27 cellular contexts compared by ENCODE assay signal in genomic region chr3:78112266-78112665, GRCh38.
DNase-seq lines count a peak whose midpoint lies in the region; ATAC-seq and TF ChIP-seq lines count a peak whose summit lies in the region.
"Had no signal": no experiment of that assay in that cellular context is flagged by ENCODE, and none has a peak within 500 bp of the region (broad histone marks: within the 10 kb centered on the region; RNA-seq: fewer than 3 reads in every experiment).

No MANE protein-coding gene starts in this region.

- peaks cover 9% of the 10 kb centered on the region for H3K4me1 ChIP-seq in endodermal cell (ENCODE audit: control insufficient read depth, insufficient read depth, low read length)
- H3K4me1 ChIP-seq in spleen, result peaks cover 0 to 10% (median 2%) of the 10 kb centered on the region in 6 donors
- H3K4me1 ChIP-seq: colonic mucosa, right lobe of liver had no signal

- ATAC-seq in CD4-positive, alpha-beta T cell (ENCODE audit: poor library complexity), result no peak
- ATAC-seq: activated CD8-positive, alpha-beta T cell treated with anti-CD3 and anti-CD28 coated beads, Interleukin-2, amount 10 ng/mL, durations not matched to agents 7 days and 5 days; activated naive CD8-positive, alpha-beta T cell treated with anti-CD3 and anti-CD28 coated beads, Interleukin-2, amount 50 U/mL, for 24 hours; natural killer cell treated with Interleukin-12 subunit alpha and Interleukin-12 subunit beta and Interleukin-15 and Interleukin-18, amount 100 ng/mL, for 72 hours had no signal

- H3K4me3 Mint-ChIP-seq in endodermal cell, result no peak overlapping the region
- H3K4me3 Mint-ChIP-seq in CD4-positive, alpha-beta T cell, result no peak overlapping the region
- H3K4me3 Mint-ChIP-seq: activated CD8-positive, alpha-beta T cell treated with anti-CD3 and anti-CD28 coated beads, Interleukin-2, amount 10 ng/mL, durations not matched to agents 7 days and 5 days; activated naive CD8-positive, alpha-beta T cell treated with anti-CD3 and anti-CD28 coated beads, Interleukin-2, amount 50 U/mL, for 24 hours; brain; CD4-positive, alpha-beta memory T cell; natural killer cell treated with Interleukin-12 subunit alpha and Interleukin-12 subunit beta and Interleukin-15 and Interleukin-18, amount 100 ng/mL, for 72 hours had no signal

- no peaks in the 10 kb centered on the region for H3K27me3 Mint-ChIP-seq in endodermal cell (ENCODE audit: insufficient read depth)
- no peaks in the 10 kb centered on the region for H3K27me3 Mint-ChIP-seq in CD4-positive, alpha-beta T cell
- H3K27me3 Mint-ChIP-seq: activated naive CD8-positive, alpha-beta T cell treated with anti-CD3 and anti-CD28 coated beads, Interleukin-2, amount 50 U/mL, for 24 hours; brain; CD4-positive, alpha-beta memory T cell; natural killer cell treated with Interleukin-12 subunit alpha and Interleukin-12 subunit beta and Interleukin-15 and Interleukin-18, amount 100 ng/mL, for 72 hours had no signal

- H3K36me3 ChIP-seq in SK-N-MC (ENCODE audit: insufficient read depth, low read length) (no peaks in the 10 kb centered on the region), endodermal cell (ENCODE audit: control insufficient read depth, insufficient read depth, low read length) (no peaks in the 10 kb centered on the region), spleen (no peaks in the 10 kb centered on the region)
- H3K36me3 ChIP-seq: colonic mucosa, heart left ventricle, right lobe of liver, SJCRH30, stomach, tibial nerve had no signal

- intact Hi-C loops in spleen (cut with DNase I; ENCODE audit: low total_unique reads), result no loop called here
- intact Hi-C loops in CD4-positive, alpha-beta T cell (cut with DNase I, micrococcal nuclease), result no loop called here

- H3K36me3 Mint-ChIP-seq in endodermal cell (ENCODE audit: low read depth), result no peaks in the 10 kb centered on the region
- H3K36me3 Mint-ChIP-seq in CD4-positive, alpha-beta T cell (ENCODE audit: low read depth), result no peaks in the 10 kb centered on the region
- H3K36me3 Mint-ChIP-seq: brain; CD4-positive, alpha-beta memory T cell; natural killer cell treated with Interleukin-12 subunit alpha and Interleukin-12 subunit beta and Interleukin-15 and Interleukin-18, amount 100 ng/mL, for 72 hours had no signal

- H3K9me3 Mint-ChIP-seq in endodermal cell, result peaks cover 13% of the 10 kb centered on the region
- H3K9me3 Mint-ChIP-seq in CD4-positive, alpha-beta T cell, result no peaks in the 10 kb centered on the region
- H3K9me3 Mint-ChIP-seq: brain had no signal

- H3K9ac ChIP-seq in SK-N-MC (ENCODE audit: insufficient read length) (no peak overlapping the region), endodermal cell (ENCODE audit: extremely low read depth, low read length, poor library complexity, severe bottlenecking) (no peak overlapping the region)

- POLR2A ChIA-PET in CD4-positive, alpha-beta T cell (lab: Charles Lee), result no interaction called here

- DNase-seq in SK-N-MC (ENCODE audit: low read depth, low spot score) (no peak), endodermal cell (no peak), hepatic stellate cell (ENCODE audit: low spot score) (peak; percentile 11), spleen (no peak), inferior parietal cortex (ENCODE audit: extremely low spot score) (no peak), 8988T (no peak)
- DNase-seq in CD4-positive, alpha-beta T cell, result no peak
- DNase-seq: activated CD8-positive, alpha-beta T cell treated with anti-CD3 and anti-CD28 coated beads, Interleukin-2, amount 10 ng/mL, durations not matched to agents 7 days and 5 days; activated gamma-delta T cell treated with Interleukin-2 at 50 U/mL for 16 hours; activated naive CD8-positive, alpha-beta T cell treated with anti-CD3 and anti-CD28 coated beads, Interleukin-2, amount 50 U/mL, for 24 hours; activated T-cell treated with anti-CD3 and anti-CD28 coated beads for 4 hours; CD4-positive, alpha-beta memory T cell; colonic mucosa; DMS 273 treated with DMSO at 0.1 percent for 48 hours; heart left ventricle; KBM-7; MM.1S; NCI-H1417 treated with DMSO at 0.1 percent for 48 hours; NCI-H2107; right lobe of liver; SJCRH30; stimulated activated CD4-positive, alpha-beta T cell treated with anti-CD3 and anti-CD28 coated beads, Interleukin-15, amount 100 ng/mL, for 24 hours; stomach; T-helper 1 cell had no signal

- peaks cover 31% of the 10 kb centered on the region for H3K4me1 Mint-ChIP-seq in endodermal cell
- no peaks in the 10 kb centered on the region for H3K4me1 Mint-ChIP-seq in CD4-positive, alpha-beta T cell (ENCODE audit: low read depth)
- H3K4me1 Mint-ChIP-seq: activated naive CD8-positive, alpha-beta T cell treated with anti-CD3 and anti-CD28 coated beads, Interleukin-2, amount 50 U/mL, for 24 hours; CD4-positive, alpha-beta memory T cell had no signal

- H3K27me3 ChIP-seq in endodermal cell (ENCODE audit: control insufficient read depth, insufficient read depth, low read length, poor library complexity, severe bottlenecking) (no peaks in the 10 kb centered on the region), spleen (replicated peaks in 1 of 7) (no peaks in the 10 kb centered on the region)
- no peaks in the 10 kb centered on the region for H3K27me3 ChIP-seq in CD4-positive, alpha-beta T cell (ENCODE audit: control insufficient read depth, insufficient read depth, low read length)
- H3K27me3 ChIP-seq: colonic mucosa, heart left ventricle, right lobe of liver, SJCRH30, stomach, tibial nerve had no signal

- H3K9me3 ChIP-seq in SK-N-MC (ENCODE audit: low read depth, low read length) (no peaks in the 10 kb centered on the region), endodermal cell (ENCODE audit: control insufficient read depth, low read length) (peaks cover 22% of the 10 kb centered on the region), spleen (peaks cover 0 to 10% (median 0%) of the 10 kb centered on the region in 8 donors)
- H3K9me3 ChIP-seq in CD4-positive, alpha-beta T cell (ENCODE audit: control insufficient read depth, low read length), result no peaks in the 10 kb centered on the region
- H3K9me3 ChIP-seq: colonic mucosa, heart left ventricle, right lobe of liver, SJCRH30, stomach, tibial nerve had no signal

- no peak overlapping the region for H3K27ac Mint-ChIP-seq in endodermal cell
- H3K27ac Mint-ChIP-seq in CD4-positive, alpha-beta T cell, result no peak overlapping the region
- H3K27ac Mint-ChIP-seq: activated CD8-positive, alpha-beta T cell treated with anti-CD3 and anti-CD28 coated beads, Interleukin-2, amount 10 ng/mL, durations not matched to agents 7 days and 5 days; activated naive CD8-positive, alpha-beta T cell treated with anti-CD3 and anti-CD28 coated beads, Interleukin-2, amount 50 U/mL, for 24 hours; CD4-positive, alpha-beta memory T cell; natural killer cell treated with Interleukin-12 subunit alpha and Interleukin-12 subunit beta and Interleukin-15 and Interleukin-18, amount 100 ng/mL, for 72 hours had no signal

- CTCF ChIA-PET in CD4-positive, alpha-beta T cell (lab: Charles Lee), result no interaction called here

- H3K4me3 ChIP-seq in SK-N-MC, result peak overlapping the region; percentile 12; the same call in 1 of the 2 replicates
- H3K4me3 ChIP-seq in endodermal cell (ENCODE audit: low read length), result no peak overlapping the region
- H3K4me3 ChIP-seq in spleen, result no peak overlapping the region
- H3K4me3 ChIP-seq: colonic mucosa, heart left ventricle, right lobe of liver, SJCRH30, stomach, tibial nerve had no signal

- H3K27ac ChIP-seq in SK-N-MC (peak overlapping the region; percentile 25; the same call in 1 of the 2 replicates), endodermal cell (ENCODE audit: low read depth, low read length) (peak overlapping the region; percentile 32), spleen (peak overlapping the region in 6 of 8 donors; percentile 22 to 69 (median 38))
- H3K27ac ChIP-seq in CD4-positive, alpha-beta T cell (ENCODE audit: low read depth, low read length), result no peak overlapping the region
- H3K27ac ChIP-seq: colonic mucosa, heart left ventricle, right lobe of liver, SJCRH30, stomach, tibial nerve had no signal

- TF ChIP-seq POLR2A in spleen (IDR thresholded peaks at IDR 0.05), result no peak

- TF ChIP-seq CTCF in endodermal cell (conservative IDR thresholded peaks at IDR 0.05) (no peak), spleen (IDR thresholded peaks at IDR 0.05 in 8 of 11, conservative IDR thresholded peaks at IDR 0.05 in 3 of 11) (no peak)
- TF ChIP-seq CTCF in CD4-positive, alpha-beta T cell (IDR thresholded peaks at IDR 0.05), result no peak
